12 cellular contexts compared by ENCODE assay signal in the genomic region with DNA sequence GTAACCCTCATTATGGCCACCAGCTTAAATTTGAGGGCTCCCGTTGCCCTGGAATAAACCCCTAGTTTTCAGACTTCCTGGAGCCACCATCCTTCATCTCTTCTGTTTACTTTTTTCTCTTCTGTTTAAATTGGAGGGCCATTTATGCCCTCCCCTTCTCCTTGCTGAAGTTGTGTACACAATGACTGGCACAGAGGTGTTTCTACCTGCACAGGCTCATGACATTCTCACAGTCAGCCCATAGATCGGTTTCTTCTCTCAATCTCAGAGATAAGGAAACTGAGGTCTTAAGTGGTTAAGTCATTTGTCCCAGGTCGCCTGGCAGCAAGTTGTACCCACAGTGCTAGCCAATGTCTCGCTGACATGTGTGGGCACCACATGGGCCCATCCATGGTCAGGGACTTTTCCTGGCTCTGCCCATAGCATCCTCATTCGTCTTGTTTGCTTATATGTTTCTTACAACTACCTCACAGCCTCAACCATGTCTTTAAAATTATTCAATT.
A peak's percentile ranks its signal among the peaks of the same experiment; 100 is the strongest.
DNase-seq lines count a peak whose midpoint lies in the region; ATAC-seq and TF ChIP-seq lines count a peak whose summit lies in the region.
"Had no signal": no experiment of that assay in that cellular context is flagged by ENCODE, and none has a peak within 500 bp of the region (broad histone marks: within the 10 kb centered on the region; RNA-seq: fewer than 3 reads in every experiment).

No MANE protein-coding gene starts in this region.

- CTCF ChIA-PET in activated naive CD4-positive, alpha-beta T cell treated with anti-CD3 and anti-CD28 coated beads for 36 hours (lab: Charles Lee) = no interaction called here

- peak; percentile 89 to 90 for ATAC-seq in lower lobe of right lung
- ATAC-seq in upper lobe of right lung = peak; percentile 82
- no peak for ATAC-seq in HG03520 (IDR thresholded peaks at IDR 0.05; ENCODE audit: unreplicated experiment)
- no peak for ATAC-seq in HG03469 (IDR thresholded peaks at IDR 0.05; ENCODE audit: unreplicated experiment)

- H3K27me3 ChIP-seq in SJCRH30 = no peaks in the 10 kb centered on the region
- no peaks in the 10 kb centered on the region for H3K27me3 ChIP-seq in lower lobe of right lung (ENCODE audit: low read depth)
- H3K27me3 ChIP-seq in upper lobe of right lung = no peaks in the 10 kb centered on the region

- TF ChIP-seq CTCF in lower lobe of right lung (IDR thresholded peaks at IDR 0.05) = no peak
- no peak for TF ChIP-seq CTCF in upper lobe of right lung (IDR thresholded peaks at IDR 0.05)

- no peaks in the 10 kb centered on the region for H3K27me3 Mint-ChIP-seq in activated naive CD4-positive, alpha-beta T cell treated with anti-CD3 and anti-CD28 coated beads, Interleukin-2, amount 50 U/mL, for 24 hours
- H3K27me3 Mint-ChIP-seq in activated naive CD4-positive, alpha-beta T cell treated with anti-CD3 and anti-CD28 coated beads for 36 hours (ENCODE audit: low read depth) = no peaks in the 10 kb centered on the region

- H3K9me3 Mint-ChIP-seq in activated naive CD4-positive, alpha-beta T cell treated with anti-CD3 and anti-CD28 coated beads, Interleukin-2, amount 50 U/mL, for 24 hours = no peaks in the 10 kb centered on the region
- H3K9me3 Mint-ChIP-seq in activated naive CD4-positive, alpha-beta T cell treated with anti-CD3 and anti-CD28 coated beads for 36 hours = no peaks in the 10 kb centered on the region

- H3K36me3 Mint-ChIP-seq in activated naive CD4-positive, alpha-beta T cell treated with anti-CD3 and anti-CD28 coated beads, Interleukin-2, amount 50 U/mL, for 24 hours = no peaks in the 10 kb centered on the region
- no peaks in the 10 kb centered on the region for H3K36me3 Mint-ChIP-seq in activated naive CD4-positive, alpha-beta T cell treated with anti-CD3 and anti-CD28 coated beads for 36 hours (ENCODE audit: low read depth)

- no peaks in the 10 kb centered on the region for H3K9me3 ChIP-seq in SJCRH30 (replicated peaks)
- H3K9me3 ChIP-seq in lower lobe of right lung = no peaks in the 10 kb centered on the region
- H3K9me3 ChIP-seq in upper lobe of right lung = no peaks in the 10 kb centered on the region

- peaks cover 39% of the 10 kb centered on the region for H3K4me1 ChIP-seq in SJCRH30
- H3K4me1 ChIP-seq in lower lobe of right lung = peaks cover 2% of the 10 kb centered on the region
- peaks cover 4% of the 10 kb centered on the region for H3K4me1 ChIP-seq in upper lobe of right lung

- H3K4me3 ChIP-seq in SJCRH30 (no peak overlapping the region), lower lobe of right lung (no peak overlapping the region), upper lobe of right lung (no peak overlapping the region)

- H3K36me3 ChIP-seq in SJCRH30 = no peaks in the 10 kb centered on the region
- no peaks in the 10 kb centered on the region for H3K36me3 ChIP-seq in lower lobe of right lung
- no peaks in the 10 kb centered on the region for H3K36me3 ChIP-seq in upper lobe of right lung

- no peak for DNase-seq in activated naive CD4-positive, alpha-beta T cell treated with anti-CD3 and anti-CD28 coated beads for 36 hours
- no peak for DNase-seq in SJCRH30
- DNase-seq in lower lobe of right lung = peak; percentile 65
- peak; percentile 78 for DNase-seq in upper lobe of right lung
- no peak for DNase-seq in NCI-H1694 treated with DMSO at 0.1 percent for 48 hours (lab: John Stamatoyannopoulos, UW)
- DNase-seq: activated T-cell treated with anti-CD3 and anti-CD28 coated beads, Interleukin-2, amount 50 U/mL, for 48 hours; NCI-H1436; NK-92 treated with Interleukin-12 subunit alpha and Interleukin-12 subunit beta, amount 100 ng/mL, for 24 hours; Right ventricle myocardium superior had no signal

- no peaks in the 10 kb centered on the region for H3K4me1 Mint-ChIP-seq in activated naive CD4-positive, alpha-beta T cell treated with anti-CD3 and anti-CD28 coated beads, Interleukin-2, amount 50 U/mL, for 24 hours
- H3K4me1 Mint-ChIP-seq in activated naive CD4-positive, alpha-beta T cell treated with anti-CD3 and anti-CD28 coated beads for 36 hours (ENCODE audit: low read depth) = no peaks in the 10 kb centered on the region

- peak overlapping the region; percentile 96 for H3K27ac ChIP-seq in SJCRH30
- H3K27ac ChIP-seq in lower lobe of right lung = peak overlapping the region; percentile 64
- peak overlapping the region; percentile 75 for H3K27ac ChIP-seq in upper lobe of right lung

- peak overlapping the region; percentile 48 for H3K27ac Mint-ChIP-seq in activated naive CD4-positive, alpha-beta T cell treated with anti-CD3 and anti-CD28 coated beads, Interleukin-2, amount 50 U/mL, for 24 hours
- no peak overlapping the region for H3K27ac Mint-ChIP-seq in activated naive CD4-positive, alpha-beta T cell treated with anti-CD3 and anti-CD28 coated beads for 36 hours

- no peak overlapping the region for H3K4me3 Mint-ChIP-seq in activated naive CD4-positive, alpha-beta T cell treated with anti-CD3 and anti-CD28 coated beads, Interleukin-2, amount 50 U/mL, for 24 hours
- H3K4me3 Mint-ChIP-seq in activated naive CD4-positive, alpha-beta T cell treated with anti-CD3 and anti-CD28 coated beads for 36 hours = no peak overlapping the region

- intact Hi-C loops in activated naive CD4-positive, alpha-beta T cell treated with anti-CD3 and anti-CD28 coated beads for 36 hours (cut with micrococcal nuclease) = no loop called here
- intact Hi-C loops in lower lobe of right lung (cut with DNase I) = no loop called here
- intact Hi-C loops in upper lobe of right lung (cut with DNase I) = no loop called here

Comparison
In these comparisons a context has a peak if more than half of its experiments do, and no peak if none do; other contexts are left out.
1. DNase-seq: peak in lower lobe of right lung (single experiment) and upper lobe of right lung (single experiment); none in activated naive CD4-positive, alpha-beta T cell treated with anti-CD3 and anti-CD28 coated beads for 36 hours (single experiment), SJCRH30 (0 of 2) and NCI-H1694 treated with DMSO at 0.1 percent for 48 hours (single experiment).
2. ATAC-seq: peak in lower lobe of right lung (2 of 2) and upper lobe of right lung (single experiment); none in HG03520 (single experiment) and HG03469 (single experiment).
3. Peak in every context shown above with its lines, with median percentiles within 50 percentile points of each other: H3K27ac ChIP-seq.